8 cellular contexts compared by ENCODE assay signal in the genomic region with DNA sequence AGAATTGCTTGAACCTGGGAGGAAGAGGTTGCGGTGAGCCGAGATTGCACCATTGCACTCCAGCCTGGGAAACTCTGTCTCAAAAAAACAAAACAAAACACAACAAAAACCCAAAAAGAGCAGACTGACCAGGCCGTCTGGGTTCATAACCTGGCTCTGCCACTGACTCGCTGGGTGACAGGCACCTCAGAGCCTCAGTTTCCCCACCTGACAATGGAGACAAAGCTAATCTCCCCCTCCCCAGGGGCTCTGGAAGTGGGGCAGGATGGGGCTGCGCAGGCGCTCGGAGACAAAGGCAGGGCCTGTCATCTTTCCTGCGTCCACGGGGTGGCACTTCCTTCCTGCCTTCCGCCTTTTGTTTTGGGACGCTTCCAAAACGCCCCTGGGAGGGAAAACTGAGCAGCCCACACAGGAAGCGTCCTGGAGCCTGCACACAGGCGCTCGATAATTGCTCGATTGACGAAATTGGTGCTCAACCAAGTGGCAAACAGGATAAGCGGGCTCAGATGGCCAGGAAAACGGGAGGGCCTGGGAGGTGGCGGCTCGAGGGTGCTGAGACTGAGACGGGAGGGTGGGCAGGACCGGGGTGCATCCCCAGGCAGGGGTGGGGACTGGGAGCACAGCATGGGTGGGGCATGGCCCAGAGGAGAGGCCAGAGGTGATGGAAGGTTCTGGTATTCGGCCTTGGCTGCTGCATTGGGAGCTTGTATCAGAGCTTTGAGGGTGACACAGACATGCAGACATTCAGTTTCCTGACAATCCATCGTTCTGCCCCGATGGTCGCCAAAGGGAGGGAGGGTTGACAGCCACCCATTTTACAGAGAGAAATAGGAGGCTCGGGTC. TPM values are rescaled to one million over a fixed set of nuclear protein-coding genes. Genes with fewer than 3 reads are reported as not detected.
DNase-seq lines count a peak whose midpoint lies in the region; ATAC-seq and TF ChIP-seq lines count a peak whose summit lies in the region.

No MANE protein-coding gene starts in this region.

- peak; percentile 96 for TF ChIP-seq CTCF in PC-3 (conservative IDR thresholded peaks at IDR 0.05; ENCODE audit: low read depth, low read length)
- peak in 2 of 3 experiments; percentile 93 to 95 for TF ChIP-seq CTCF in esophagus muscularis mucosa (IDR thresholded peaks at IDR 0.05)

- H3K9me2 ChIP-seq in PC-3 (replicated peaks; ENCODE audit: low read length), result no peaks in the 10 kb centered on the region

- CTCF ChIA-PET in CD8-positive, alpha-beta memory T cell (lab: Charles Lee), result interaction anchor here (0.7 to 2.4 kb wide), 6 partner anchors 12 to 306 kb away, joined by 3 to 16 read pairs (median 4); no protein-coding TSS in a partner anchor
- CTCF ChIA-PET in PC-3 (lab: Charles Lee), result interaction anchor here (0.6 to 1.9 kb wide), 5 partner anchors 12 to 90 kb away, joined by 3 to 22 read pairs (median 6); no protein-coding TSS in a partner anchor

- 5% methylated on average over 17 of the region's 28 CpGs for WGBS in esophagus muscularis mucosa

- ATAC-seq in PC-3 (peak; percentile 32), HG03196 (IDR thresholded peaks at IDR 0.05; ENCODE audit: unreplicated experiment) (no peak)
- ATAC-seq in activated T-cell treated with anti-CD3 and anti-CD28 coated beads, Interleukin-2, amount 50 U/mL, for 72 hours (replicated peaks in 1 of 2), result peak; percentile 69 to 74
- peak; percentile 56 to 65 for ATAC-seq in stimulated activated naive B cell treated with anti-CD40 and anti-IgM and Interleukin-4, amounts not matched to agents 10 μg/mL and 1 μg/mL and 100 μg/mL, for 72 hours (replicated peaks)

- peaks cover 0 to 3% (median 3%) of the 10 kb centered on the region in 3 donors for H3K36me3 Mint-ChIP-seq in CD8-positive, alpha-beta memory T cell
- H3K36me3 Mint-ChIP-seq in activated T-cell treated with anti-CD3 and anti-CD28 coated beads, Interleukin-2, amount 50 U/mL, for 72 hours (ENCODE audit: insufficient read depth in 2 of 2), result no peaks in the 10 kb centered on the region
- peaks cover 3 to 12% of the 10 kb centered on the region in 2 donors for H3K36me3 Mint-ChIP-seq in stimulated activated naive B cell treated with anti-CD40 and anti-IgM and Interleukin-4, amounts not matched to agents 10 μg/mL and 1 μg/mL and 100 μg/mL, for 72 hours

- peak overlapping the region; percentile 35 for H3K9ac ChIP-seq in PC-3 (ENCODE audit: low read length)

- no peak for TF ChIP-seq POLR2A in esophagus muscularis mucosa (IDR thresholded peaks at IDR 0.05; ENCODE audit: low read depth)

- POLR2A ChIA-PET in CD8-positive, alpha-beta memory T cell (lab: Charles Lee), result no interaction called here
- POLR2A ChIA-PET in PC-3 (lab: Charles Lee; ENCODE audit: unreplicated experiment), result interaction anchor here (0.5 kb wide), 1 partner anchor 22 kb away, joined by 5 read pairs; no protein-coding TSS in a partner anchor

- TF ChIP-seq EP300 in esophagus muscularis mucosa (IDR thresholded peaks at IDR 0.05), result no peak

- peaks cover 0 to 4% of the 10 kb centered on the region in 2 donors for H3K27me3 Mint-ChIP-seq in CD8-positive, alpha-beta memory T cell
- no peaks in the 10 kb centered on the region for H3K27me3 Mint-ChIP-seq in activated T-cell treated with anti-CD3 and anti-CD28 coated beads, Interleukin-2, amount 50 U/mL, for 72 hours (ENCODE audit: low read depth)
- H3K27me3 Mint-ChIP-seq in stimulated activated naive B cell treated with anti-CD40 and anti-IgM and Interleukin-4, amounts not matched to agents 10 μg/mL and 1 μg/mL and 100 μg/mL, for 72 hours, result peaks cover 34 to 45% of the 10 kb centered on the region in 2 donors

- peak overlapping the region; percentile 55 for H2AFZ ChIP-seq in PC-3 (ENCODE audit: low read length)

- H3K27ac Mint-ChIP-seq in CD8-positive, alpha-beta memory T cell, result peak overlapping the region in 6 of 8 donors; percentile 23 to 89 (median 70)
- H3K27ac Mint-ChIP-seq in activated T-cell treated with anti-CD3 and anti-CD28 coated beads, Interleukin-2, amount 50 U/mL, for 72 hours, result no peak overlapping the region
- H3K27ac Mint-ChIP-seq in stimulated activated naive B cell treated with anti-CD40 and anti-IgM and Interleukin-4, amounts not matched to agents 10 μg/mL and 1 μg/mL and 100 μg/mL, for 72 hours, result no peak overlapping the region

- H3K27me3 ChIP-seq in CD8-positive, alpha-beta memory T cell (ENCODE audit: insufficient read depth, low read length, poor library complexity, severe bottlenecking), result no peaks in the 10 kb centered on the region
- no peaks in the 10 kb centered on the region for H3K27me3 ChIP-seq in PC-3 (ENCODE audit: low read length)
- H3K27me3 ChIP-seq in esophagus muscularis mucosa, result no peaks in the 10 kb centered on the region

- no peaks in the 10 kb centered on the region for H3K9me3 Mint-ChIP-seq in CD8-positive, alpha-beta memory T cell
- no peaks in the 10 kb centered on the region for H3K9me3 Mint-ChIP-seq in activated T-cell treated with anti-CD3 and anti-CD28 coated beads, Interleukin-2, amount 50 U/mL, for 72 hours
- H3K9me3 Mint-ChIP-seq in stimulated activated naive B cell treated with anti-CD40 and anti-IgM and Interleukin-4, amounts not matched to agents 10 μg/mL and 1 μg/mL and 100 μg/mL, for 72 hours, result no peaks in the 10 kb centered on the region

- intact Hi-C loops in PC-3 (cut with micrococcal nuclease), result loop anchor here (1.0 kb wide), 3 partner anchors 31 to 66 kb away; partner anchors contain the start of gene KANK2
- intact Hi-C loops in esophagus muscularis mucosa (cut with DNase I), result loop anchor here (1.0 to 10.0 kb wide), 3 partner anchors 45 to 203 kb away; no protein-coding TSS in a partner anchor

- no peaks in the 10 kb centered on the region for H3K79me2 ChIP-seq in PC-3 (ENCODE audit: low read length)

- H3K4me3 ChIP-seq in CD8-positive, alpha-beta memory T cell (ENCODE audit: low read length), result peak overlapping the region; percentile 61
- peak overlapping the region; percentile 47 for H3K4me3 ChIP-seq in PC-3 (ENCODE audit: low read length)
- H3K4me3 ChIP-seq in esophagus muscularis mucosa, result peak overlapping the region; percentile 29 to 52 (median 42)

- no peaks in the 10 kb centered on the region for H4K20me1 ChIP-seq in PC-3 (ENCODE audit: low read length)

- H3K4me3 Mint-ChIP-seq in CD8-positive, alpha-beta memory T cell, result peak overlapping the region; percentile 14 to 92 (median 85)
- peak overlapping the region; percentile 82 to 89 for H3K4me3 Mint-ChIP-seq in activated T-cell treated with anti-CD3 and anti-CD28 coated beads, Interleukin-2, amount 50 U/mL, for 72 hours
- H3K4me3 Mint-ChIP-seq in stimulated activated naive B cell treated with anti-CD40 and anti-IgM and Interleukin-4, amounts not matched to agents 10 μg/mL and 1 μg/mL and 100 μg/mL, for 72 hours, result peak overlapping the region; percentile 72 to 82

- no peaks in the 10 kb centered on the region for H3K36me3 ChIP-seq in CD8-positive, alpha-beta memory T cell (ENCODE audit: insufficient read depth, low read length)
- H3K36me3 ChIP-seq in PC-3 (ENCODE audit: low read depth, low read length), result peaks cover 5% of the 10 kb centered on the region
- peaks cover 0 to 9% (median 5%) of the 10 kb centered on the region in 4 donors for H3K36me3 ChIP-seq in esophagus muscularis mucosa

- H3K9me3 ChIP-seq in CD8-positive, alpha-beta memory T cell (ENCODE audit: low read length), result no peaks in the 10 kb centered on the region
- no peaks in the 10 kb centered on the region for H3K9me3 ChIP-seq in PC-3 (ENCODE audit: low read length)
- H3K9me3 ChIP-seq in esophagus muscularis mucosa, result no peaks in the 10 kb centered on the region

- peak overlapping the region; percentile 75 for H3K4me2 ChIP-seq in PC-3 (ENCODE audit: low read length)

- H3K4me1 ChIP-seq in CD8-positive, alpha-beta memory T cell (ENCODE audit: insufficient read depth, low read length), result peaks cover 13% of the 10 kb centered on the region
- H3K4me1 ChIP-seq in PC-3 (ENCODE audit: insufficient read depth, low read length), result peaks cover 43% of the 10 kb centered on the region
- H3K4me1 ChIP-seq in esophagus muscularis mucosa, result peaks cover 51 to 62% (median 60%) of the 10 kb centered on the region in 4 donors

- no peak overlapping the region for H3K27ac ChIP-seq in CD8-positive, alpha-beta memory T cell (ENCODE audit: low read depth, low read length)
- H3K27ac ChIP-seq in PC-3 (ENCODE audit: low read length) (peak overlapping the region; percentile 90), esophagus muscularis mucosa (replicated peaks in 1 of 4) (peak overlapping the region; percentile 97 to 100 (median 98))

- peaks cover 7 to 9% (median 9%) of the 10 kb centered on the region in 3 donors for H3K4me1 Mint-ChIP-seq in CD8-positive, alpha-beta memory T cell
- H3K4me1 Mint-ChIP-seq in activated T-cell treated with anti-CD3 and anti-CD28 coated beads, Interleukin-2, amount 50 U/mL, for 72 hours (ENCODE audit: low read depth), result peaks cover 7% of the 10 kb centered on the region
- H3K4me1 Mint-ChIP-seq in stimulated activated naive B cell treated with anti-CD40 and anti-IgM and Interleukin-4, amounts not matched to agents 10 μg/mL and 1 μg/mL and 100 μg/mL, for 72 hours, result peaks cover 11 to 30% of the 10 kb centered on the region in 2 donors

- BruUV-seq in PC-3 (replicated peaks; lab: Mats Ljungman, UMichigan), result no TSS peak

- DNase-seq in CD8-positive, alpha-beta memory T cell, result peak; percentile 33 to 73 (median 47)
- DNase-seq in HuH-7.5 (ENCODE audit: low spot score), result peak; percentile 85
- peak; percentile 99 for DNase-seq in PC-3
- peak; percentile 44 to 60 for DNase-seq in activated T-cell treated with anti-CD3 and anti-CD28 coated beads, Interleukin-2, amount 50 U/mL, for 72 hours
- DNase-seq in esophagus muscularis mucosa (ENCODE audit: extremely low spot score), result peak; percentile 98
- DNase-seq in mucosa of gallbladder (ENCODE audit: low spot score), result peak; percentile 87
- peak; percentile 14 for DNase-seq in stimulated activated naive B cell treated with anti-CD40 and anti-IgM and Interleukin-4, amounts not matched to agents 10 μg/mL and 1 μg/mL and 100 μg/mL, for 72 hours

- H3F3A ChIP-seq in PC-3 (ENCODE audit: low read length, unreplicated experiment), result peaks cover 11% of the 10 kb centered on the region

RNA-seq across cellular contexts. Expression of gene SPC24, which starts 17.8 kb away (rescaled TPM):
- total RNA-seq in CD8-positive, alpha-beta memory T cell, result 10 to 100 TPM; 35.3 to 37.2 TPM
- polyA plus RNA-seq in CD8-positive, alpha-beta memory T cell, result not detected
- total RNA-seq in PC-3 (2014; rRNA removed), result 136 and 142 TPM in 2 replicates
- total RNA-seq in activated T-cell treated with anti-CD3 and anti-CD28 coated beads, Interleukin-2, amount 50 U/mL, for 72 hours, result 10 to 100 TPM; 43.6 to 46.8 TPM
- total RNA-seq in esophagus muscularis mucosa, result 1 to 10 TPM; 1.4 to 6.6 (median 3.4) TPM
- 2.1 TPM for total RNA-seq in mucosa of gallbladder

RNA-seq across cellular contexts. Expression of gene LDLR, which starts 48.5 kb away (rescaled TPM):
- 10 to 100 TPM; 27.7 to 35.1 TPM for total RNA-seq in CD8-positive, alpha-beta memory T cell
- polyA plus RNA-seq in CD8-positive, alpha-beta memory T cell, result 8.2 TPM
- 302 and 349 TPM in 2 replicates for total RNA-seq in PC-3 (2014; rRNA removed)
- 10 to 100 TPM; 23.3 to 31.0 TPM for total RNA-seq in activated T-cell treated with anti-CD3 and anti-CD28 coated beads, Interleukin-2, amount 50 U/mL, for 72 hours
- total RNA-seq in esophagus muscularis mucosa, result 100 to 1,000 TPM in 1 of 4 donors, 10 to 100 TPM in 3; 14.2 to 258 (median 47.5) TPM
- total RNA-seq in mucosa of gallbladder, result 190 TPM

RNA-seq across cellular contexts. Expression of gene KANK2, which starts 59.6 kb away (rescaled TPM):
- total RNA-seq in CD8-positive, alpha-beta memory T cell, result 1 to 10 TPM; 2.0 to 2.3 TPM
- 0.16 TPM for polyA plus RNA-seq in CD8-positive, alpha-beta memory T cell
- total RNA-seq in PC-3 (2014; rRNA removed) (96.6 and 98.4 TPM in 2 replicates), esophagus muscularis mucosa (1,000 to 10,000 TPM; 1,125 to 1,746 (median 1,157) TPM), mucosa of gallbladder (225 TPM)
- total RNA-seq in activated T-cell treated with anti-CD3 and anti-CD28 coated beads, Interleukin-2, amount 50 U/mL, for 72 hours, result 1 to 10 TPM in 1 of 2 donors, under 1 TPM in 1; 0.96 to 1.1 TPM

Comparison
In these comparisons a context has a peak if more than half of its experiments do, and no peak if none do; other contexts are left out.
1. DNase-seq: peak in every context shown above with its lines; median percentile 99 in PC-3; 98 in esophagus muscularis mucosa; 87 in mucosa of gallbladder; 85 in HuH-7.5; 52 in activated T-cell treated with anti-CD3 and anti-CD28 coated beads, Interleukin-2, amount 50 U/mL, for 72 hours; 47 in CD8-positive, alpha-beta memory T cell; 14 in stimulated activated naive B cell treated with anti-CD40 and anti-IgM and Interleukin-4, amounts not matched to agents 10 μg/mL and 1 μg/mL and 100 μg/mL, for 72 hours.
2. H3K27ac Mint-ChIP-seq: peak in CD8-positive, alpha-beta memory T cell (6 of 8); none in activated T-cell treated with anti-CD3 and anti-CD28 coated beads, Interleukin-2, amount 50 U/mL, for 72 hours (single experiment) and stimulated activated naive B cell treated with anti-CD40 and anti-IgM and Interleukin-4, amounts not matched to agents 10 μg/mL and 1 μg/mL and 100 μg/mL, for 72 hours (single experiment).
3. RNA of gene SPC24, which starts 17.8 kb away (total RNA-seq): 136 to 142 TPM in PC-3, 43.6 to 46.8 TPM in activated T-cell treated with anti-CD3 and anti-CD28 coated beads, Interleukin-2, amount 50 U/mL, for 72 hours and 35.3 to 37.2 TPM in CD8-positive, alpha-beta memory T cell; 1.4 to 6.6 TPM in esophagus muscularis mucosa and 2.1 TPM in mucosa of gallbladder (single experiment); every median in the first group is over 4 times any median in the second.
4. RNA of gene KANK2, which starts 59.6 kb away (total RNA-seq): 1,125 to 1,746 TPM in esophagus muscularis mucosa, 225 TPM in mucosa of gallbladder (single experiment) and 96.6 to 98.4 TPM in PC-3; 2.0 to 2.3 TPM in CD8-positive, alpha-beta memory T cell and 0.96 to 1.1 TPM in activated T-cell treated with anti-CD3 and anti-CD28 coated beads, Interleukin-2, amount 50 U/mL, for 72 hours; every median in the first group is over 10 times any median in the second.
5. Peak in every context shown above with its lines, with median percentiles within 50 percentile points of each other: H3K4me3 ChIP-seq and H3K4me3 Mint-ChIP-seq.